Comparison of ENCODE assay signal across 11 cellular contexts in genomic region chrX:75131973-75132627, GRCh38.
"Had no signal": no experiment of that assay in that cellular context is flagged by ENCODE, and none has a peak within 500 bp of the region (broad histone marks: within the 10 kb centered on the region; RNA-seq: fewer than 3 reads in every experiment).

No MANE protein-coding gene starts in this region.

- DNase-seq: activated CD4-positive, alpha-beta memory T cell treated with anti-CD3 and anti-CD28 coated beads, Interleukin-2, amount 10 ng/mL, durations not matched to agents 7 days and 5 days; activated CD4-positive, alpha-beta T cell treated with anti-CD3 and anti-CD28 coated beads for 4 hours; activated effector memory CD4-positive, alpha-beta T cell treated with anti-CD3 and anti-CD28 coated beads, Interleukin-2, amount 50 U/mL, for 16 hours; activated T-cell treated with anti-CD3 and anti-CD28 coated beads, Interleukin-2, amount 50 U/mL, for 4 hours; central memory CD4-positive, alpha-beta T cell; colonic mucosa; esophagus squamous epithelium; naive thymus-derived CD8-positive, alpha-beta T cell; sigmoid colon; spleen; T-helper 2 cell had no signal
